In genomic region chr13:28716511-28716910, GRCh38 we compare ENCODE assay signal across 8 cellular contexts. TPM values are rescaled to one million over a fixed set of nuclear protein-coding genes. Genes with fewer than 3 reads are reported as not detected.
A peak's percentile ranks its signal among the peaks of the same experiment; 100 is the strongest.
DNase-seq lines count a peak whose midpoint lies in the region; ATAC-seq and TF ChIP-seq lines count a peak whose summit lies in the region.

No MANE protein-coding gene starts in this region.

- WGBS in H9 (ENCODE audit: extremely low coverage, insufficient read length, low lambda C conversion rate) = no CpG with 5 or more reads among the region's 8 CpGs
- 32% methylated on average over 8 of the region's 8 CpGs for WGBS in suprapubic skin

- H2BK20ac ChIP-seq in H9 (ENCODE audit: low read depth, low read length, poor library complexity, severe bottlenecking) = no peak overlapping the region

- H3K9me3 Mint-ChIP-seq in progenitor cell of endocrine pancreas (ENCODE audit: low read depth) = no peaks in the 10 kb centered on the region
- no peaks in the 10 kb centered on the region; a peak in 1 of 5 replicates for H3K9me3 Mint-ChIP-seq in H9

- no peak overlapping the region for H3K23ac ChIP-seq in H9 (ENCODE audit: insufficient read length, low read depth, low read length)

- H3K79me1 ChIP-seq in H9 (ENCODE audit: insufficient read depth, low read depth, low read length, poor library complexity, severe bottlenecking) = no peaks in the 10 kb centered on the region

- H3K4me2 ChIP-seq in H9 (ENCODE audit: insufficient read depth, insufficient read length, low read length) = no peak overlapping the region

- peaks cover 4% of the 10 kb centered on the region for H3K23me2 ChIP-seq in H9 (ENCODE audit: insufficient read length, low read depth, low read length, poor library complexity, severe bottlenecking)

- no peaks in the 10 kb centered on the region for H4K20me1 ChIP-seq in H9 (ENCODE audit: control insufficient read depth, insufficient read depth, insufficient read length)

- DNase-seq in EL (peak; percentile 89), RPMI7951 (ENCODE audit: low read depth) (peak; percentile 87), fibroblast of pulmonary artery (ENCODE audit: low read depth) (peak; percentile 97), progenitor cell of endocrine pancreas (ENCODE audit: low spot score, unreplicated experiment) (no peak), H9 (no peak), SIG-M5 (lab: John Stamatoyannopoulos, UW) (no peak), suprapubic skin (ENCODE audit: low spot score in 2 of 2) (no peak)

- H4K8ac ChIP-seq in H9 (replicated peaks; ENCODE audit: insufficient read length, low read depth, low read length) = no peak overlapping the region

- H3K27ac Mint-ChIP-seq in progenitor cell of endocrine pancreas = peak overlapping the region; percentile 89
- H3K27ac Mint-ChIP-seq in H9 = no peak overlapping the region

- H3K4me3 Mint-ChIP-seq in progenitor cell of endocrine pancreas (ENCODE audit: low read depth) = peak overlapping the region; percentile 55
- no peak overlapping the region for H3K4me3 Mint-ChIP-seq in H9

- peaks cover 28% of the 10 kb centered on the region for H3K4me1 Mint-ChIP-seq in progenitor cell of endocrine pancreas (ENCODE audit: low read depth)
- peaks cover 12 to 14% of the 10 kb centered on the region in 2 experiments for H3K4me1 Mint-ChIP-seq in H9

- no peak overlapping the region for H3K56ac ChIP-seq in H9 (ENCODE audit: insufficient read length, low read depth, low read length)

- no peak overlapping the region for H3K14ac ChIP-seq in H9 (ENCODE audit: insufficient read depth, low read length)

- peaks cover 30% of the 10 kb centered on the region for H3K27me3 Mint-ChIP-seq in progenitor cell of endocrine pancreas
- H3K27me3 Mint-ChIP-seq in H9 (ENCODE audit: low read depth) = peaks cover 34% of the 10 kb centered on the region

- no peak for TF ChIP-seq CTCF in fibroblast of pulmonary artery (IDR thresholded peaks at IDR 0.05; ENCODE audit: low read length, missing control alignments)
- TF ChIP-seq CTCF in progenitor cell of endocrine pancreas (IDR thresholded peaks at IDR 0.05; ENCODE audit: unreplicated experiment) = no peak
- no peak for TF ChIP-seq CTCF in H9 (conservative IDR thresholded peaks at IDR 0.05)
- no peak for TF ChIP-seq CTCF in suprapubic skin (IDR thresholded peaks at IDR 0.05)

- no peak overlapping the region for H4K91ac ChIP-seq in H9 (ENCODE audit: insufficient read length, low read depth, low read length)

- no peak for TF ChIP-seq EP300 in suprapubic skin (IDR thresholded peaks at IDR 0.05)

- H3K27ac ChIP-seq in H9 (ENCODE audit: insufficient read length, low read depth, low read length) = no peak overlapping the region
- H3K27ac ChIP-seq in suprapubic skin = no peak overlapping the region

- H3K4me1 ChIP-seq in H9 (ENCODE audit: insufficient read depth, low read length) = no peaks in the 10 kb centered on the region
- peaks cover 24% of the 10 kb centered on the region for H3K4me1 ChIP-seq in suprapubic skin

- H2BK12ac ChIP-seq in H9 (ENCODE audit: insufficient read length, low read depth, low read length) = no peak overlapping the region

- TF ChIP-seq POLR2A in suprapubic skin (IDR thresholded peaks at IDR 0.05) = no peak

- no peak for ATAC-seq in GM18517 (IDR thresholded peaks at IDR 0.05; ENCODE audit: unreplicated experiment)

- no peak overlapping the region for H2BK15ac ChIP-seq in H9 (ENCODE audit: low read depth, low read length)

- H2BK120ac ChIP-seq in H9 (ENCODE audit: low read depth, low read length, poor library complexity, severe bottlenecking) = no peak overlapping the region

- no peaks in the 10 kb centered on the region; the same call in 1 of the 2 replicates for H3K27me3 ChIP-seq in H9 (ENCODE audit: insufficient read depth, low read length)
- H3K27me3 ChIP-seq in suprapubic skin = no peaks in the 10 kb centered on the region

- H3K36me3 ChIP-seq in suprapubic skin = no peaks in the 10 kb centered on the region

- H3K79me2 ChIP-seq in H9 (ENCODE audit: insufficient read depth, low read length) = no peaks in the 10 kb centered on the region

- H3K9me3 ChIP-seq in H9 (ENCODE audit: control insufficient read depth, low read depth, low read length) = no peaks in the 10 kb centered on the region
- no peaks in the 10 kb centered on the region for H3K9me3 ChIP-seq in suprapubic skin

- H3K4ac ChIP-seq in H9 (ENCODE audit: low read depth, low read length) = no peak overlapping the region

- no peak overlapping the region for H2AK5ac ChIP-seq in H9 (ENCODE audit: insufficient read length, low read length)

- H2BK5ac ChIP-seq in H9 (ENCODE audit: insufficient read length, low read length) = no peak overlapping the region

- H3T11ph ChIP-seq in H9 (ENCODE audit: low read length) = no peak overlapping the region

- no peak overlapping the region for H3K18ac ChIP-seq in H9 (ENCODE audit: insufficient read length, low read depth, low read length)

- no peak overlapping the region for H3K9ac ChIP-seq in H9 (ENCODE audit: extremely low read depth, insufficient read length, low read length)

- H4K5ac ChIP-seq in H9 (ENCODE audit: insufficient read length, low read depth, low read length) = no peak overlapping the region

- H2AFZ ChIP-seq in H9 (ENCODE audit: low read length) = no peak overlapping the region

- H3K36me3 Mint-ChIP-seq in progenitor cell of endocrine pancreas (ENCODE audit: insufficient read depth) (peaks cover 1% of the 10 kb centered on the region), H9 (ENCODE audit: insufficient read depth in 1 of 3, low read depth in 3 of 3) (no peaks in the 10 kb centered on the region; a peak in 1 of 7 replicates)

- H3K4me3 ChIP-seq in fibroblast of pulmonary artery (replicated peaks; ENCODE audit: low read depth, low read length) (peak overlapping the region; percentile 23), suprapubic skin (no peak overlapping the region)

RNA-seq across cellular contexts. Expression of gene SLC46A3, which starts 2.3 kb away (rescaled TPM):
- total RNA-seq in RPMI7951 (2014; rRNA removed; shearing (Covaris generic)) = 7.6 and 8.4 TPM in 2 replicates
- total RNA-seq in progenitor cell of endocrine pancreas (3.3 and 3.5 TPM in 2 replicates), H9 (2021) (0.22 and 0.26 TPM in 2 replicates), suprapubic skin (10 to 100 TPM in 2 of 4 donors, 1 to 10 TPM in 2; 5.3 to 13.8 (median 9.6) TPM)

RNA-seq across cellular contexts. Expression of gene POMP, which starts 57.6 kb away (rescaled TPM):
- 162 and 172 TPM in 2 replicates for total RNA-seq in RPMI7951 (2014; rRNA removed; shearing (Covaris generic))
- total RNA-seq in progenitor cell of endocrine pancreas = 58.9 and 60.9 TPM in 2 replicates
- total RNA-seq in H9 (2021) = 102 and 103 TPM in 2 replicates
- 10 to 100 TPM; 24.1 to 48.7 (median 35.5) TPM for total RNA-seq in suprapubic skin

Comparison
In these comparisons a context has a peak if more than half of its experiments do, and no peak if none do; other contexts are left out.
1. DNase-seq: peak in EL (single experiment), RPMI7951 (single experiment) and fibroblast of pulmonary artery (single experiment); none in progenitor cell of endocrine pancreas (single experiment), H9 (single experiment), SIG-M5 (single experiment) and suprapubic skin (0 of 2).